15 cellular contexts compared by ENCODE assay signal in the genomic region with DNA sequence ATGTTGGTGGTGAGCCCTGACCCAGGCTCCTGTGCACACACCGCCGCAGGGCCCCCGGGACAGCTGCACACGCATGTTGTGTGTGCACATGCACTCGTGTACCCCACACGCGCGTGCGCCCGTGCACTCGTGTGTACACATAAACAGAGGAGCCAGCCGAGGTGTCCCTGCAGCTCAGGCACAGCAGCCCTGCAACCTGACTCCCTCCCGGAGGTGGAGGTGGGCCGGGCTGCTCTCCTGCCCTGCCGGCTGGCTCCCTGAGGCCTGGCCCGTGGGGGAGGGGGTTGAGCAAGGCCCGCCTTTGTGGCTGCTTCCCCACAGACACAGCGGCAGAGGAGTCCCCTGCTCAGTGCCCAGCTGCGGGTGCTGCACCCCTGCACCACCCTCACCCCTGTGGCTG. TPM values are rescaled to one million over a fixed set of nuclear protein-coding genes. Genes with fewer than 3 reads are reported as not detected.
DNase-seq lines count a peak whose midpoint lies in the region; ATAC-seq and TF ChIP-seq lines count a peak whose summit lies in the region.
"Had no signal": no experiment of that assay in that cellular context is flagged by ENCODE, and none has a peak within 500 bp of the region (broad histone marks: within the 10 kb centered on the region; RNA-seq: fewer than 3 reads in every experiment).

No MANE protein-coding gene starts in this region.

- CTCF ChIA-PET in PC-3 (lab: Charles Lee), result no interaction called here

- H3K4me1 Mint-ChIP-seq in type B pancreatic cell (ENCODE audit: unreplicated experiment), result peaks cover 9% of the 10 kb centered on the region
- H3K4me1 Mint-ChIP-seq: natural killer cell had no signal

- H3K27me3 Mint-ChIP-seq in type B pancreatic cell, result no peaks in the 10 kb centered on the region

- no peaks in the 10 kb centered on the region for H3K9me2 ChIP-seq in PC-3 (replicated peaks; ENCODE audit: low read length)

- no TSS peak for BruUV-seq in PC-3 (replicated peaks; lab: Mats Ljungman, UMichigan)

- peak overlapping the region; percentile 63 for H3K4me3 ChIP-seq in PC-3 (ENCODE audit: low read length)
- H3K4me3 ChIP-seq: SK-N-MC, thoracic aorta had no signal

- no peaks in the 10 kb centered on the region for H3F3A ChIP-seq in PC-3 (ENCODE audit: low read length, unreplicated experiment)

- intact Hi-C loops in PC-3 (cut with micrococcal nuclease), result no loop called here

- peak overlapping the region; percentile 23 for H3K9ac ChIP-seq in PC-3 (ENCODE audit: low read length)

- peak overlapping the region; percentile 90 for H3K4me2 ChIP-seq in PC-3 (ENCODE audit: low read length)

- no peaks in the 10 kb centered on the region for H3K27me3 ChIP-seq in PC-3 (ENCODE audit: low read length)

- peaks cover 29% of the 10 kb centered on the region for H3K4me1 ChIP-seq in PC-3 (ENCODE audit: insufficient read depth, low read length)

- no peaks in the 10 kb centered on the region for H3K9me3 ChIP-seq in PC-3 (ENCODE audit: low read length)
- H3K9me3 ChIP-seq: thoracic aorta had no signal

- POLR2A ChIA-PET in PC-3 (lab: Charles Lee; ENCODE audit: unreplicated experiment), result no interaction called here

- H4K20me1 ChIP-seq in PC-3 (ENCODE audit: low read length), result no peaks in the 10 kb centered on the region

- TF ChIP-seq CTCF in PC-3 (conservative IDR thresholded peaks at IDR 0.05; ENCODE audit: low read depth, low read length) (no peak), type B pancreatic cell (conservative IDR thresholded peaks at IDR 0.05) (no peak)

- 0 out of 2 replicates have a peak, but pooled peaks cover 5% of the 10 kb centered on the region for H3K79me2 ChIP-seq in PC-3 (ENCODE audit: low read length)

- H3K4me3 Mint-ChIP-seq in type B pancreatic cell, result peak overlapping the region; percentile 85
- H3K4me3 Mint-ChIP-seq: natural killer cell had no signal

- H3K27ac ChIP-seq in PC-3 (ENCODE audit: low read length), result peak overlapping the region; percentile 42
- H3K27ac ChIP-seq: SK-N-MC, thoracic aorta had no signal

- peak; percentile 58 for ATAC-seq in PC-3
- ATAC-seq: natural killer cell had no signal

- H2AFZ ChIP-seq in PC-3 (ENCODE audit: low read length), result peak overlapping the region; percentile 25; the same call in 1 of the 2 replicates

- no peaks in the 10 kb centered on the region for H3K9me3 Mint-ChIP-seq in type B pancreatic cell
- H3K9me3 Mint-ChIP-seq: natural killer cell had no signal

- H3K36me3 Mint-ChIP-seq in type B pancreatic cell, result no peaks in the 10 kb centered on the region
- H3K36me3 Mint-ChIP-seq: natural killer cell had no signal

- DNase-seq in NCI-H1436 (lab: John Stamatoyannopoulos, UW) (peak; percentile 15), NCI-H1436 treated with DMSO at 0.1 percent for 48 hours (lab: John Stamatoyannopoulos, UW) (no peak), PC-3 (peak; percentile 71), islet precursor cell (peak; percentile 90), type B pancreatic cell (ENCODE audit: extremely low spot score, unreplicated experiment) (no peak), superior temporal gyrus (ENCODE audit: extremely low spot score) (no peak), germinal center (ENCODE audit: low spot score) (no peak)
- DNase-seq in activated CD4-positive, alpha-beta T cell treated with anti-CD3 and anti-CD28 coated beads, Interleukin-2, amount 50 U/mL, for 1 hour, result no peak
- DNase-seq: activated CD4-positive, CD25-positive, alpha-beta regulatory T cell; cortex of kidney; foreskin fibroblast; natural killer cell had no signal

- H3K27ac Mint-ChIP-seq in type B pancreatic cell, result peak overlapping the region; percentile 91
- H3K27ac Mint-ChIP-seq: natural killer cell had no signal

- H3K36me3 ChIP-seq in PC-3 (ENCODE audit: low read depth, low read length), result no peaks in the 10 kb centered on the region
- H3K36me3 ChIP-seq: thoracic aorta had no signal

RNA-seq across cellular contexts. Expression of gene RBBP8NL, which starts 0.7 kb away (rescaled TPM):
- total RNA-seq in PC-3 (2014; rRNA removed) (9.3 and 9.4 TPM in 2 replicates), type B pancreatic cell (ENCODE audit: low replicate concordance) (7.3 and 17.9 TPM in 2 replicates)
- total RNA-seq: natural killer cell, skeletal muscle tissue, thoracic aorta had no signal

RNA-seq across cellular contexts. Expression of gene CABLES2, which starts 19.6 kb away (rescaled TPM):
- total RNA-seq in PC-3 (2014; rRNA removed) (12.4 and 13.5 TPM in 2 replicates), type B pancreatic cell (ENCODE audit: low replicate concordance) (11.7 and 18.4 TPM in 2 replicates)

RNA-seq across cellular contexts. Expression of gene RPS21, which starts 39.8 kb away (rescaled TPM):
- 1,250 and 1,945 TPM in 2 replicates for total RNA-seq in PC-3 (2014; rRNA removed)
- 1,432 and 1,737 TPM in 2 replicates for total RNA-seq in type B pancreatic cell (ENCODE audit: low replicate concordance)

RNA-seq across cellular contexts. Expression of gene GATA5, which starts 49.1 kb away (rescaled TPM):
- total RNA-seq in PC-3 (2014; rRNA removed) (0.18 and 0.46 TPM in 2 replicates), type B pancreatic cell (ENCODE audit: low replicate concordance) (10.8 and 12.8 TPM in 2 replicates)
- total RNA-seq: natural killer cell had no signal

RNA-seq across cellular contexts. Expression of gene LAMA5, which starts 59.6 kb away (rescaled TPM):
- total RNA-seq in PC-3 (2014; rRNA removed) (196 and 308 TPM in 2 replicates), type B pancreatic cell (ENCODE audit: low replicate concordance) (246 and 611 TPM in 2 replicates)

Comparison
In these comparisons a context has a peak if more than half of its experiments do, and no peak if none do; other contexts are left out.
1. DNase-seq: peak in NCI-H1436 (single experiment), PC-3 (single experiment) and islet precursor cell (single experiment); none in NCI-H1436 treated with DMSO at 0.1 percent for 48 hours (single experiment), type B pancreatic cell (single experiment), superior temporal gyrus (single experiment), germinal center (single experiment) and activated CD4-positive, alpha-beta T cell treated with anti-CD3 and anti-CD28 coated beads, Interleukin-2, amount 50 U/mL, for 1 hour (single experiment).